In genomic region chr19:1911098-1911497, GRCh38 we compare ENCODE assay signal across 21 cellular contexts.
"Had no signal": no experiment of that assay in that cellular context is flagged by ENCODE, and none has a peak within 500 bp of the region (broad histone marks: within the 10 kb centered on the region; RNA-seq: fewer than 3 reads in every experiment).

No MANE protein-coding gene starts in this region.

- ATAC-seq: activated CD8-positive, alpha-beta T cell treated with anti-CD3 and anti-CD28 coated beads for 36 hours; body of pancreas; gastroesophageal sphincter; left colon; right lobe of liver; stimulated activated effector memory CD8-positive, alpha-beta T cell treated with anti-CD3 and anti-CD28 coated beads, Interleukin-12 subunit alpha, Interleukin-12 subunit beta, amount 100 ng/mL, for 72 hours had no signal

- H3K4me3 Mint-ChIP-seq: activated CD8-positive, alpha-beta T cell treated with anti-CD3 and anti-CD28 coated beads for 36 hours; activated naive CD8-positive, alpha-beta T cell treated with anti-CD3 and anti-CD28 coated beads for 36 hours; stimulated activated naive CD8-positive, alpha-beta T cell treated with anti-CD3 and anti-CD28 coated beads, Interleukin-15, Interleukin-2, amounts not matched to agents 100 ng/mL and 50 ng/mL, for 24 hours; type B pancreatic cell had no signal

- H3K27me3 Mint-ChIP-seq: activated CD8-positive, alpha-beta T cell treated with anti-CD3 and anti-CD28 coated beads for 36 hours; activated naive CD8-positive, alpha-beta T cell treated with anti-CD3 and anti-CD28 coated beads for 36 hours; progenitor cell of endocrine pancreas; stimulated activated naive CD8-positive, alpha-beta T cell treated with anti-CD3 and anti-CD28 coated beads, Interleukin-15, Interleukin-2, amounts not matched to agents 100 ng/mL and 50 ng/mL, for 24 hours; type B pancreatic cell had no signal

- DNase-seq: activated CD8-positive, alpha-beta T cell treated with anti-CD3 and anti-CD28 coated beads for 36 hours; activated naive CD4-positive, alpha-beta T cell; activated naive CD8-positive, alpha-beta T cell treated with anti-CD3 and anti-CD28 coated beads for 36 hours; adrenal gland; aorta; body of pancreas; cerebellar nuclear complex; colonic mucosa; effector CD8-positive, alpha-beta T cell; erythroblast; kidney; left colon; mammary epithelial cell; right lobe of liver; stimulated activated CD4-positive, alpha-beta T cell treated with anti-CD3 and anti-CD28 coated beads, Interleukin-4, amount 100 ng/mL, for 1 hour; uterus had no signal

- H3K27ac Mint-ChIP-seq: activated CD8-positive, alpha-beta T cell treated with anti-CD3 and anti-CD28 coated beads for 36 hours; activated naive CD8-positive, alpha-beta T cell treated with anti-CD3 and anti-CD28 coated beads for 36 hours; progenitor cell of endocrine pancreas; stimulated activated naive CD8-positive, alpha-beta T cell treated with anti-CD3 and anti-CD28 coated beads, Interleukin-15, Interleukin-2, amounts not matched to agents 100 ng/mL and 50 ng/mL, for 24 hours had no signal

- H3K9me3 Mint-ChIP-seq: activated CD8-positive, alpha-beta T cell treated with anti-CD3 and anti-CD28 coated beads for 36 hours; activated naive CD8-positive, alpha-beta T cell treated with anti-CD3 and anti-CD28 coated beads for 36 hours; stimulated activated effector memory CD8-positive, alpha-beta T cell treated with anti-CD3 and anti-CD28 coated beads, Interleukin-12 subunit alpha, Interleukin-12 subunit beta, amount 100 ng/mL, for 72 hours; stimulated activated naive CD8-positive, alpha-beta T cell treated with anti-CD3 and anti-CD28 coated beads, Interleukin-15, Interleukin-2, amounts not matched to agents 100 ng/mL and 50 ng/mL, for 24 hours; type B pancreatic cell had no signal
